8 cellular contexts compared by ENCODE assay signal in genomic region chr1:183633676-183634343, GRCh38. TPM values are rescaled to one million over a fixed set of nuclear protein-coding genes. Genes with fewer than 3 reads are reported as not detected.
DNase-seq lines count a peak whose midpoint lies in the region; ATAC-seq and TF ChIP-seq lines count a peak whose summit lies in the region.

No MANE protein-coding gene starts in this region.

- no peak for DNase-seq in activated naive CD4-positive, alpha-beta T cell (lab: John Stamatoyannopoulos, UW)
- DNase-seq in SK-MEL-5 (ENCODE audit: low read depth, low spot score) (peak; percentile 72), dorsolateral prefrontal cortex (no peak), mucosa of descending colon (peak in 1 of 3 donors; percentile 22), aorta (no peak)

- H3K27me3 ChIP-seq in dorsolateral prefrontal cortex (no peaks in the 10 kb centered on the region), aorta (ENCODE audit: control insufficient read depth in 1 of 2, insufficient read depth in 2 of 2, low read length in 1 of 2) (no peaks in the 10 kb centered on the region)

- TF ChIP-seq CTCF in dorsolateral prefrontal cortex (IDR thresholded peaks at IDR 0.05 in 54 of 56, conservative IDR thresholded peaks at IDR 0.05 in 2 of 56; ENCODE audit: low read depth in 1 of 56, partially characterized antibody in 56 of 56) (peak in 55 of 56 donors; percentile 17 to 72 (median 57)), mucosa of descending colon (IDR thresholded peaks at IDR 0.05) (peak; percentile 32)

- H3K27ac Mint-ChIP-seq in activated naive CD4-positive, alpha-beta T cell treated with anti-CD3 and anti-CD28 coated beads, Interleukin-2, amount 50 U/mL, for 24 hours = peak overlapping the region; percentile 96
- peak overlapping the region; percentile 0 to 94 (median 91) for H3K27ac Mint-ChIP-seq in IgD-negative memory B cell

- intact Hi-C loops in dorsolateral prefrontal cortex (cut with DNase I) (loop anchor here (10.0 kb wide), 2 partner anchors 401 to 1031 kb away; partner anchors contain the start of gene COLGALT2 (in 1 of the 2)), mucosa of descending colon (cut with DNase I, micrococcal nuclease) (no loop called here), aorta (cut with DNase I) (loop anchor here in 1 of 2 donors (5.0 kb wide), 1 partner anchor 162 kb away; the partner anchor contains the start of gene SMG7)

- H3K36me3 ChIP-seq in mucosa of descending colon (ENCODE audit: low read depth) (no peaks in the 10 kb centered on the region), aorta (ENCODE audit: control insufficient read depth in 1 of 2, insufficient read depth in 2 of 2, low read length in 1 of 2) (peaks cover 0 to under 1% of the 10 kb centered on the region in 2 donors)

- 0% methylated on average over 1 of the region's 1 CpG for WGBS in aorta, 2 donors

- no peaks in the 10 kb centered on the region for H3K27me3 Mint-ChIP-seq in activated naive CD4-positive, alpha-beta T cell treated with anti-CD3 and anti-CD28 coated beads, Interleukin-2, amount 50 U/mL, for 24 hours
- no peaks in the 10 kb centered on the region for H3K27me3 Mint-ChIP-seq in IgD-negative memory B cell

- H3K9me3 ChIP-seq in mucosa of descending colon = no peaks in the 10 kb centered on the region
- H3K9me3 ChIP-seq in aorta (ENCODE audit: control insufficient read depth, low read length) = no peaks in the 10 kb centered on the region

- peak overlapping the region; percentile 100 for H3K4me3 Mint-ChIP-seq in activated naive CD4-positive, alpha-beta T cell treated with anti-CD3 and anti-CD28 coated beads, Interleukin-2, amount 50 U/mL, for 24 hours
- peak overlapping the region; percentile 98 to 100 (median 99) for H3K4me3 Mint-ChIP-seq in IgD-negative memory B cell

- peaks cover 36% of the 10 kb centered on the region for H3K4me1 ChIP-seq in mucosa of descending colon (ENCODE audit: low read depth)
- peaks cover under 1 to 1% of the 10 kb centered on the region in 2 donors for H3K4me1 ChIP-seq in aorta (ENCODE audit: control insufficient read depth in 1 of 2, insufficient read depth in 2 of 2, low read length in 2 of 2)

- peak overlapping the region in 56 of 59 donors; percentile 5 to 99 (median 94) for H3K27ac ChIP-seq in dorsolateral prefrontal cortex
- peak overlapping the region in 1 of 2 donors; percentile 82 for H3K27ac ChIP-seq in aorta (ENCODE audit: low read depth in 1 of 2, low read length in 2 of 2)

- H3K36me3 Mint-ChIP-seq in activated naive CD4-positive, alpha-beta T cell treated with anti-CD3 and anti-CD28 coated beads, Interleukin-2, amount 50 U/mL, for 24 hours = peaks cover 14% of the 10 kb centered on the region
- peaks cover 2% of the 10 kb centered on the region for H3K36me3 Mint-ChIP-seq in IgD-negative memory B cell

- H3K4me3 ChIP-seq in dorsolateral prefrontal cortex (peak overlapping the region; percentile 70 to 99 (median 88)), mucosa of descending colon (no peak overlapping the region), aorta (ENCODE audit: low read length in 2 of 2) (peak overlapping the region; percentile 60 to 97)

- no peaks in the 10 kb centered on the region for H3K9me3 Mint-ChIP-seq in activated naive CD4-positive, alpha-beta T cell treated with anti-CD3 and anti-CD28 coated beads, Interleukin-2, amount 50 U/mL, for 24 hours
- H3K9me3 Mint-ChIP-seq in IgD-negative memory B cell = no peaks in the 10 kb centered on the region

- in situ Hi-C loops in SK-MEL-5 (cut with HindIII; ENCODE audit: low pct_unique_long_range_greater_than_20kb, low sequenced_read_pairs) = no loop called here

- H3K4me1 Mint-ChIP-seq in activated naive CD4-positive, alpha-beta T cell treated with anti-CD3 and anti-CD28 coated beads, Interleukin-2, amount 50 U/mL, for 24 hours = peaks cover 60% of the 10 kb centered on the region
- peaks cover 37 to 50% (median 39%) of the 10 kb centered on the region in 3 donors for H3K4me1 Mint-ChIP-seq in IgD-negative memory B cell

- ATAC-seq in GM21528 (IDR thresholded peaks at IDR 0.05; ENCODE audit: low FRiP score, unreplicated experiment) = peak; percentile 27
- no peak for ATAC-seq in mucosa of descending colon
- ATAC-seq in aorta (ENCODE audit: low FRiP score) = peak; percentile 47

RNA-seq across cellular contexts. Expression of gene ARPC5, which starts 1.8 kb away (rescaled TPM):
- 366 TPM for polyA plus RNA-seq in IgD-negative memory B cell
- 187 and 190 TPM in 2 replicates for total RNA-seq in SK-MEL-5 (2014; rRNA removed; shearing (Covaris generic))
- 70.1 and 83.8 TPM in 2 replicates for polyA plus RNA-seq in SK-MEL-5 (2015; cell fraction: cytosol; rRNA removed)
- 31.6 and 43.1 TPM in 2 replicates for polyA plus RNA-seq in SK-MEL-5 (2015; cell fraction: nucleus; rRNA removed)
- total RNA-seq in dorsolateral prefrontal cortex = 10 to 100 TPM; 31.6 to 78.5 (median 50.0) TPM
- total RNA-seq in mucosa of descending colon = 100 to 1,000 TPM; 101 to 158 (median 123) TPM
- 100 to 1,000 TPM; 115 to 131 TPM for total RNA-seq in aorta
- 100 to 1,000 TPM in 1 of 2 donors, 10 to 100 TPM in 1; 90.6 to 162 TPM for polyA plus RNA-seq in aorta

RNA-seq across cellular contexts. Expression of gene APOBEC4, which starts 19.3 kb away (rescaled TPM):
- polyA plus RNA-seq in IgD-negative memory B cell (not detected), aorta (not detected)
- total RNA-seq in SK-MEL-5 (2014; rRNA removed; shearing (Covaris generic)) = not detected in 2 replicates
- not detected in 2 replicates for polyA plus RNA-seq in SK-MEL-5 (2015; cell fraction: cytosol; rRNA removed)
- not detected in 2 replicates for polyA plus RNA-seq in SK-MEL-5 (2015; cell fraction: nucleus; rRNA removed)
- total RNA-seq in dorsolateral prefrontal cortex (not detected), mucosa of descending colon (under 1 TPM in 1 of 3 donors, not detected in 2; 0.55 TPM), aorta (not detected)

RNA-seq across cellular contexts. Expression of gene NCF2, which starts 43.6 kb away (rescaled TPM):
- polyA plus RNA-seq in IgD-negative memory B cell = 18.1 TPM
- total RNA-seq in SK-MEL-5 (2014; rRNA removed; shearing (Covaris generic)) = 0.08 TPM in 1 of 2 replicates, not detected in the other
- polyA plus RNA-seq in SK-MEL-5 (2015; cell fraction: cytosol; rRNA removed) = 0.10 TPM in 1 of 2 replicates, not detected in the other
- polyA plus RNA-seq in SK-MEL-5 (2015; cell fraction: nucleus; rRNA removed) = not detected in 2 replicates
- 10 to 100 TPM in 3 of 120 experiments, 1 to 10 TPM in 117; 1.1 to 14.5 (median 3.5) TPM for total RNA-seq in dorsolateral prefrontal cortex
- 1 to 10 TPM; 2.0 to 8.9 (median 8.3) TPM for total RNA-seq in mucosa of descending colon
- total RNA-seq in aorta = 10 to 100 TPM; 17.0 to 28.0 TPM
- polyA plus RNA-seq in aorta = 10 to 100 TPM in 1 of 2 donors, 1 to 10 TPM in 1; 2.2 to 19.8 TPM

Comparison
In these comparisons a context has a peak if more than half of its experiments do, and no peak if none do; other contexts are left out.
1. intact Hi-C loops: an anchor here in dorsolateral prefrontal cortex (10.0 kb wide); none called in mucosa of descending colon.